Comparison of ENCODE assay signal across 1 cellular context in genomic region chr6:34476941-34477340, GRCh38.
TF ChIP-seq lines count a peak whose summit lies in the region.

No MANE protein-coding gene starts in this region.

TF ChIP-seq in GM23338, 12 proteins besides CTCF, POLR2A, EP300 and RAD21:
- TF ChIP-seq ZNF462 (CRISPR knock-in tag; IDR thresholded peaks at IDR 0.05) (no peak), JUNB (IDR thresholded peaks at IDR 0.05; ENCODE audit: unreplicated experiment) (no peak), ZNF114 (CRISPR knock-in tag; IDR thresholded peaks at IDR 0.05) (no peak), ZNF331 (CRISPR knock-in tag; IDR thresholded peaks at IDR 0.05; ENCODE audit: low read depth) (no peak), CREB1 (CRISPR knock-in tag; IDR thresholded peaks at IDR 0.05; ENCODE audit: low read depth) (no peak), REST (IDR thresholded peaks at IDR 0.05; ENCODE audit: unreplicated experiment) (no peak), ETS1 (IDR thresholded peaks at IDR 0.05) (no peak), NANOG (IDR thresholded peaks at IDR 0.05; ENCODE audit: borderline replicate concordance) (no peak)
